9 cellular contexts compared by ENCODE assay signal in the genomic region with DNA sequence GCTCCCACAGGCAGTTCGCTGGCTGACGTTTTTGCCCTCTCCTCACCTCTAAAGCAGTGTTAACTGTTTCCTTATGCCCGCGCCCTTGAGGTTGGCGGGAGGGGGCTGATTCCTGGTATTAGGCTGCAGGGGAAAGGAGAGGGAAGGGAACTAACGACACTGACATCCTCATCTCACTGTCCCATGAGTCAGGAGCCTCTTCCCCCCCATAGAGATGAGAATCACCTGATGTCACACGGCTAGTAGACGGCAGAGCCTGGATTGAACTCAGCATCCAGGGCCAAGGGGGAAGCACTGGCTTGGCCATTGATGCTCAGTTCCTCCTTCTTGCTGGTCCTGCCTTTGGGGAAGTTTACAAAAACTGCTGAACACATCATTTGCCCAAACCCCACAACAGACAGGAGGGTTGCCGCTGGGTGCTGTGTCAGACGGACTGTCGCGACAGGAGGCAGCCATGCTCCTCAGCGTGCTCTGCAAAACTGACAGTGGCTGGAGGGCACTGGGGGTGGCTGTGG. TPM values are rescaled to one million over a fixed set of nuclear protein-coding genes. Genes with fewer than 3 reads are reported as not detected.
DNase-seq lines count a peak whose midpoint lies in the region; ATAC-seq, FAIRE-seq and TF ChIP-seq lines count a peak whose summit lies in the region.
"Had no signal": no experiment of that assay in that cellular context is flagged by ENCODE, and none has a peak within 500 bp of the region (broad histone marks: within the 10 kb centered on the region; RNA-seq: fewer than 3 reads in every experiment).

No MANE protein-coding gene starts in this region.

- no peak for TF ChIP-seq EP300 in K562 (IDR thresholded peaks at IDR 0.05; ENCODE audit: low read length)

- H3K27me3 ChIP-seq in K562 (ENCODE audit: control insufficient read depth in 2 of 2, insufficient read depth in 2 of 2, low read length in 2 of 2) (no peaks in the 10 kb centered on the region), lung (ENCODE audit: control insufficient read depth, insufficient read depth) (no peaks in the 10 kb centered on the region)

- peak overlapping the region; percentile 46; the same call in 1 of the 3 replicates for H3K27ac ChIP-seq in K562 (ENCODE audit: extremely low read depth, low read depth, low read length)
- peak overlapping the region in 1 of 2 donors; percentile 90 for H3K27ac ChIP-seq in lung (ENCODE audit: low read depth in 1 of 2, low read length in 1 of 2)

- no peak for DNase-seq in activated CD4-positive, alpha-beta T cell treated with anti-CD3 and anti-CD28 coated beads for 36 hours
- DNase-seq in activated CD4-positive, alpha-beta T cell treated with anti-CD3 and anti-CD28 coated beads, Interleukin-2, amount 50 U/mL, for 1 hour, result no peak
- DNase-seq in K562 (ENCODE audit: extremely low read depth in 1 of 4, low spot score in 3 of 4), result peak in 3 of 4 experiments; percentile 31 to 63 (median 37)
- peak; percentile 56 for DNase-seq in lung (ENCODE audit: low spot score)
- no peak for DNase-seq in type B pancreatic cell (ENCODE audit: extremely low spot score, unreplicated experiment)
- DNase-seq in amniotic stem cell (lab: John Stamatoyannopoulos, UW), result no peak

- in situ Hi-C loops in K562 (cut with MboI), result no loop called here

- no peaks in the 10 kb centered on the region for H3K27me3 Mint-ChIP-seq in activated CD4-positive, alpha-beta T cell treated with anti-CD3 and anti-CD28 coated beads for 36 hours
- no peaks in the 10 kb centered on the region for H3K27me3 Mint-ChIP-seq in type B pancreatic cell

- BruUV-seq in K562 (replicated peaks; lab: Mats Ljungman, UMichigan), result no TSS peak

- peaks cover 7% of the 10 kb centered on the region; the same call in 2 of the 3 replicates for H3K79me2 ChIP-seq in K562 (ENCODE audit: control insufficient read depth, insufficient read depth, low read length)

- peaks cover 51 to 61% of the 10 kb centered on the region in 2 experiments for H3K4me1 ChIP-seq in K562 (replicated peaks in 1 of 2; ENCODE audit: control insufficient read depth in 2 of 2, insufficient read depth in 2 of 2, low read length in 2 of 2)
- H3K4me1 ChIP-seq in lung (ENCODE audit: control insufficient read depth in 2 of 2, insufficient read depth in 2 of 2, low read length in 2 of 2), result peaks cover 3 to 58% of the 10 kb centered on the region in 2 donors

- H3K36me3 ChIP-seq in K562 (ENCODE audit: control insufficient read depth, insufficient read depth, low read length), result no peaks in the 10 kb centered on the region; the same call in 1 of the 3 replicates
- H3K36me3 ChIP-seq in lung (ENCODE audit: control insufficient read depth in 2 of 2, insufficient read depth in 2 of 2, low read length in 2 of 2), result peaks cover 0 to 16% of the 10 kb centered on the region in 2 donors

- TF ChIP-seq POLR2A in K562 (conservative IDR thresholded peaks at IDR 0.05), result no peak

- FAIRE-seq in K562 (lab: Jason Lieb, UNC), result peak; percentile 77
- FAIRE-seq: bronchial epithelial cell had no signal

- no peak for ATAC-seq in activated CD4-positive, alpha-beta T cell treated with anti-CD3 and anti-CD28 coated beads for 36 hours
- ATAC-seq in K562 (peak; percentile 12; the same call in 2 of the 3 replicates), lung (ENCODE audit: insufficient read depth, low FRiP score) (peak; percentile 41), GM21447 (IDR thresholded peaks at IDR 0.05; ENCODE audit: unreplicated experiment) (no peak), HG03095 (IDR thresholded peaks at IDR 0.05; ENCODE audit: unreplicated experiment) (no peak)

- peak overlapping the region; percentile 21 for H3K27ac Mint-ChIP-seq in activated CD4-positive, alpha-beta T cell treated with anti-CD3 and anti-CD28 coated beads for 36 hours
- H3K27ac Mint-ChIP-seq in type B pancreatic cell, result peak overlapping the region; percentile 55

- POLR2A ChIA-PET in activated CD4-positive, alpha-beta T cell treated with anti-CD3 and anti-CD28 coated beads for 36 hours (lab: Charles Lee), result interaction anchor here (1.9 kb wide), 1 partner anchor 59 kb away, joined by 4 read pairs; no protein-coding TSS in a partner anchor
- POLR2A ChIA-PET in K562 (lab: Yijun Ruan, JAX), result interaction anchor here (0.6 to 0.8 kb wide), 2 partner anchors 11 to 15 kb away, joined by 3 to 4 read pairs; no protein-coding TSS in a partner anchor

- TF ChIP-seq RAD21 in K562 (CRISPR knock-in tag; conservative IDR thresholded peaks at IDR 0.05 in 1 of 2, IDR thresholded peaks at IDR 0.05 in 1 of 2), result no peak

- intact Hi-C loops in activated CD4-positive, alpha-beta T cell treated with anti-CD3 and anti-CD28 coated beads for 36 hours (cut with DNase I, micrococcal nuclease), result no loop called here
- intact Hi-C loops in K562 (cut with micrococcal nuclease), result no loop called here

- H3K4me2 ChIP-seq in K562 (ENCODE audit: insufficient read depth, low read length), result no peak overlapping the region; the same call in 1 of the 2 replicates

- 40% methylated on average over 12 of the region's 13 CpGs for WGBS in K562 (ENCODE audit: insufficient coverage, low coverage, missing lambda C conversion rate)
- 27 to 52% methylated on average over 13 of the region's 13 CpGs for WGBS in lung, 2 donors

- H3K4me3 ChIP-seq in K562 (no peak overlapping the region), lung (no peak overlapping the region)

- CTCF ChIA-PET in activated CD4-positive, alpha-beta T cell treated with anti-CD3 and anti-CD28 coated beads for 36 hours (lab: Charles Lee), result no interaction called here
- CTCF ChIA-PET in K562 (lab: Yijun Ruan, JAX; ENCODE audit: low intra/inter-chr PET ratio), result no interaction called here

- H3K4me3 Mint-ChIP-seq in activated CD4-positive, alpha-beta T cell treated with anti-CD3 and anti-CD28 coated beads for 36 hours, result no peak overlapping the region
- no peak overlapping the region for H3K4me3 Mint-ChIP-seq in type B pancreatic cell

- H2AFZ ChIP-seq in K562 (ENCODE audit: low read depth, low read length), result peak overlapping the region; percentile 56

- peaks cover 6% of the 10 kb centered on the region for H3K36me3 Mint-ChIP-seq in activated CD4-positive, alpha-beta T cell treated with anti-CD3 and anti-CD28 coated beads for 36 hours (ENCODE audit: low read depth)
- H3K36me3 Mint-ChIP-seq in type B pancreatic cell, result no peaks in the 10 kb centered on the region

- H3K9me3 ChIP-seq in K562 (replicated peaks; ENCODE audit: control insufficient read depth, insufficient read depth, low read depth, low read length) (no peaks in the 10 kb centered on the region), lung (ENCODE audit: control insufficient read depth in 2 of 2, insufficient read depth in 1 of 2, low read length in 1 of 2) (no peaks in the 10 kb centered on the region)

- H3K9me3 Mint-ChIP-seq in activated CD4-positive, alpha-beta T cell treated with anti-CD3 and anti-CD28 coated beads for 36 hours (ENCODE audit: low read depth), result no peaks in the 10 kb centered on the region
- H3K9me3 Mint-ChIP-seq in type B pancreatic cell, result no peaks in the 10 kb centered on the region

- H3K9me1 ChIP-seq in K562 (ENCODE audit: control insufficient read depth, insufficient read depth, low read length), result no peaks in the 10 kb centered on the region

- no peaks in the 10 kb centered on the region for H4K20me1 ChIP-seq in K562 (replicated peaks; ENCODE audit: control insufficient read depth, insufficient read depth, low read length)

- H3K4me1 Mint-ChIP-seq in activated CD4-positive, alpha-beta T cell treated with anti-CD3 and anti-CD28 coated beads for 36 hours, result peaks cover 41% of the 10 kb centered on the region
- peaks cover 43% of the 10 kb centered on the region for H3K4me1 Mint-ChIP-seq in type B pancreatic cell (ENCODE audit: unreplicated experiment)

- H3K9ac ChIP-seq in K562 (ENCODE audit: insufficient read depth in 1 of 2, low read depth in 2 of 2, low read length in 2 of 2), result peak overlapping the region in 1 of 2 experiments; percentile 80; a peak in 2 of 4 replicates

- no peak for TF ChIP-seq CTCF in K562 (IDR thresholded peaks at IDR 0.05 in 2 of 3, conservative IDR thresholded peaks at IDR 0.05 in 1 of 3; ENCODE audit: insufficient read depth in 2 of 3, low read depth in 1 of 3, low read length in 3 of 3)
- no peak for TF ChIP-seq CTCF in lung (IDR thresholded peaks at IDR 0.05; ENCODE audit: control extremely low read depth, extremely low read depth)
- no peak for TF ChIP-seq CTCF in type B pancreatic cell (conservative IDR thresholded peaks at IDR 0.05)

RNA-seq across cellular contexts. Expression of gene IDH2, which starts 38.5 kb away (rescaled TPM):
- total RNA-seq in activated CD4-positive, alpha-beta T cell treated with anti-CD3 and anti-CD28 coated beads for 36 hours, result 100 to 1,000 TPM; 176 to 182 TPM
- 8.3 and 17.4 TPM in 2 replicates for total RNA-seq in K562 (2011; cell fraction: chromatin; rRNA removed; ENCODE audit: low replicate concordance)
- 17.3 and 17.6 TPM in 2 replicates for total RNA-seq in K562 (2011; cell fraction: nucleolus; rRNA removed)
- total RNA-seq in K562 (2011; cell fraction: nucleoplasm; rRNA removed), result 13.9 and 15.0 TPM in 2 replicates
- 59.2 and 74.5 TPM in 2 replicates for total RNA-seq in K562 (2014; rRNA removed)
- total RNA-seq in K562 (2014; rRNA removed; fragmentation: Illumina TruSeq; extraction: Trizol), result 34.2 and 41.2 TPM in 2 replicates
- total RNA-seq in K562 (2015; rRNA removed; fragmentation: Illumina TruSeq; extraction: Trizol), result 72.3 and 72.6 TPM in 2 replicates
- 76.7 and 80.4 TPM in 2 replicates for total RNA-seq in K562 (2021)
- polyA plus RNA-seq in K562 (2011; rRNA removed), result 99.9 and 181 TPM in 2 replicates
- 113 and 128 TPM in 2 replicates for polyA plus RNA-seq in K562 (2011; cell fraction: cytosol; rRNA removed)
- 68.2 and 102 TPM in 2 replicates for polyA plus RNA-seq in K562 (2011; cell fraction: nucleus; rRNA removed)
- polyA plus RNA-seq in K562 (2012), result 68.8 and 135 TPM in 2 replicates
- 83.0 and 84.4 TPM in 2 replicates for polyA plus RNA-seq in K562 (2014; fragmentation: Illumina TruSeq; extraction: Trizol)
- polyA plus RNA-seq in K562 (2014; fragmentation: Nextera tagmentation; extraction: Ambion mirVana), result 1 to 10 TPM in 1 of 2 experiments, under 1 TPM in 1; 0.70 to 3.1 TPM
- 51.1 and 52.3 TPM in 2 replicates for polyA plus RNA-seq in K562 (2014; rRNA removed)
- 62.2 and 82.4 TPM in 2 replicates for polyA minus RNA-seq in K562 (2011; rRNA and poly(A)+ RNA removed)
- polyA minus RNA-seq in K562 (2011; cell fraction: cytosol; rRNA and poly(A)+ RNA removed), result 51.4 and 98.5 TPM in 2 replicates
- 7.0 and 20.3 TPM in 2 replicates for polyA minus RNA-seq in K562 (2011; cell fraction: nucleus; rRNA and poly(A)+ RNA removed)
- 10 to 100 TPM; 70.8 to 85.8 TPM for total RNA-seq in lung
- 10 to 100 TPM; 52.0 to 73.8 TPM for polyA plus RNA-seq in lung
- 225 and 247 TPM in 2 replicates for total RNA-seq in type B pancreatic cell (ENCODE audit: low replicate concordance)

Comparison
In these comparisons a context has a peak if more than half of its experiments do, and no peak if none do; other contexts are left out.
1. ATAC-seq: peak in K562 (single experiment) and lung (single experiment); none in activated CD4-positive, alpha-beta T cell treated with anti-CD3 and anti-CD28 coated beads for 36 hours (single experiment), GM21447 (single experiment) and HG03095 (single experiment).
2. DNase-seq: peak in K562 (3 of 4) and lung (single experiment); none in activated CD4-positive, alpha-beta T cell treated with anti-CD3 and anti-CD28 coated beads for 36 hours (single experiment), activated CD4-positive, alpha-beta T cell treated with anti-CD3 and anti-CD28 coated beads, Interleukin-2, amount 50 U/mL, for 1 hour (single experiment), type B pancreatic cell (single experiment) and amniotic stem cell (single experiment).